In the genomic region with DNA sequence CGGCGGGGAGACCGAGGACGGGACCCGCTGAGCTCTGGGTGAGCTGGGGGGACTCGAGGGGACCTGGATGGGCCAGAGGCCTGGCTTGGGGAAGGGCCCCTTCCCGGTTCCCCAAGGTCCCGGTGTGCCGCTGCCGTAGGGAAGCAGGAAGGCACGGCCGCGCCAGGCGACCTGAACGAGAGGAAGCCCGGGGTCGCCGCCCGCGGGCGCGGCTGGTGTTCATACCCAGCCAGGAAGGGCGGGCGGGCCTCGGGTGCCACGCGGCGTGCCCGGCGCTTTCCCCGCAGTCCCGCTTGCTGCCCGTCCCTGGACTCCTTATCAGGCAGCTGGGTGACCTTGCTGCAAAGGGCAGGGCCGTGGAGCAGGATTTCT, we compare ENCODE assay signal across 8 cellular contexts. TPM values are rescaled to one million over a fixed set of nuclear protein-coding genes. Genes with fewer than 3 reads are reported as not detected.
DNase-seq lines count a peak whose midpoint lies in the region; ATAC-seq and TF ChIP-seq lines count a peak whose summit lies in the region.

No MANE protein-coding gene starts in this region.

- H3K27me3 ChIP-seq in HUES6 (ENCODE audit: control insufficient read depth, insufficient read depth, low read length) (peaks cover 7% of the 10 kb centered on the region; the same call in 1 of the 2 replicates), ascending aorta (no peaks in the 10 kb centered on the region), right lobe of liver (no peaks in the 10 kb centered on the region), thyroid gland (no peaks in the 10 kb centered on the region)

- no peaks in the 10 kb centered on the region for H3K36me3 ChIP-seq in HUES6 (ENCODE audit: control insufficient read depth, insufficient read depth, low read length)
- no peaks in the 10 kb centered on the region for H3K36me3 ChIP-seq in ascending aorta
- H3K36me3 ChIP-seq in right lobe of liver, result no peaks in the 10 kb centered on the region
- no peaks in the 10 kb centered on the region for H3K36me3 ChIP-seq in thyroid gland

- TF ChIP-seq POLR2A in right lobe of liver (IDR thresholded peaks at IDR 0.05) (no peak), thyroid gland (IDR thresholded peaks at IDR 0.05) (no peak)

- no peak for TF ChIP-seq CTCF in GM12865 (IDR thresholded peaks at IDR 0.05; ENCODE audit: insufficient read depth, low read depth, low read length, missing control alignments)
- TF ChIP-seq CTCF in ascending aorta (IDR thresholded peaks at IDR 0.05), result no peak
- no peak for TF ChIP-seq CTCF in right lobe of liver (IDR thresholded peaks at IDR 0.05)
- no peak for TF ChIP-seq CTCF in thyroid gland (IDR thresholded peaks at IDR 0.05)

- DNase-seq in GM12865 (ENCODE audit: low read depth) (no peak), ascending aorta (ENCODE audit: low spot score in 2 of 2) (no peak), right lobe of liver (peak in 2 of 3 donors; percentile 42 to 66), thyroid gland (peak; percentile 20 to 29), NCI-H82 treated with DMSO at 0.1 percent for 48 hours (lab: John Stamatoyannopoulos, UW; ENCODE audit: unreplicated experiment) (no peak), epidermal melanocyte (ENCODE audit: insufficient read length, low spot score) (no peak)

- H3K9ac ChIP-seq in HUES6 (ENCODE audit: low read length), result peak overlapping the region; percentile 33

- intact Hi-C loops in ascending aorta (cut with DNase I) (loop anchor here (2.0 kb wide), 1 partner anchor 74 kb away; the partner anchor contains the start of gene ZNF746), right lobe of liver (cut with DNase I) (loop anchor here in 1 of 2 donors (10.0 kb wide), 1 partner anchor 118 kb away; no protein-coding TSS in a partner anchor), thyroid gland (cut with DNase I) (no loop called here)

- 6% methylated on average over 20 of the region's 34 CpGs for WGBS in right lobe of liver (ENCODE audit: insufficient coverage, low coverage, low lambda C conversion rate, missing lambda C conversion rate)
- 0 to 15% methylated on average over 1 to 15 of the region's 34 CpGs for WGBS in thyroid gland, 2 donors

- H3K4me3 ChIP-seq in GM12865 (ENCODE audit: low read depth, low read length) (peak overlapping the region; percentile 55), HUES6 (ENCODE audit: low read depth, low read length) (peak overlapping the region; percentile 58), ascending aorta (peak overlapping the region; percentile 50 to 64), right lobe of liver (peak overlapping the region; percentile 40 to 64 (median 55)), thyroid gland (replicated peaks in 1 of 3) (peak overlapping the region in 2 of 3 donors; percentile 11 to 21)

- peak; percentile 35 to 50 (median 44) for ATAC-seq in right lobe of liver
- ATAC-seq in HG03439 (IDR thresholded peaks at IDR 0.05; ENCODE audit: unreplicated experiment), result no peak

- H3K9me3 ChIP-seq in HUES6 (ENCODE audit: control insufficient read depth, insufficient read depth, low read depth, low read length) (no peaks in the 10 kb centered on the region), ascending aorta (no peaks in the 10 kb centered on the region), right lobe of liver (no peaks in the 10 kb centered on the region), thyroid gland (no peaks in the 10 kb centered on the region)

- H3K4me1 ChIP-seq in HUES6 (ENCODE audit: control insufficient read depth, insufficient read depth, low read length), result peaks cover 3% of the 10 kb centered on the region; the same call in 1 of the 2 replicates
- peaks cover 0 to 3% of the 10 kb centered on the region in 2 donors for H3K4me1 ChIP-seq in ascending aorta
- peaks cover 0 to 6% (median 0%) of the 10 kb centered on the region in 4 donors for H3K4me1 ChIP-seq in right lobe of liver
- H3K4me1 ChIP-seq in thyroid gland, result peaks cover 9 to 11% of the 10 kb centered on the region in 2 donors

- H3K27ac ChIP-seq in HUES6 (ENCODE audit: low read depth, low read length), result no peak overlapping the region
- no peak overlapping the region for H3K27ac ChIP-seq in ascending aorta
- peak overlapping the region in 1 of 3 donors; percentile 26 for H3K27ac ChIP-seq in right lobe of liver
- H3K27ac ChIP-seq in thyroid gland, result peak overlapping the region in 2 of 3 donors; percentile 1 to 22

RNA-seq across cellular contexts. Expression of gene ZNF777, which starts 38.0 kb away (rescaled TPM):
- total RNA-seq in ascending aorta (13.4 TPM), right lobe of liver (1 to 10 TPM; 5.3 to 7.0 (median 5.4) TPM), thyroid gland (10 to 100 TPM in 3 of 4 donors, 1 to 10 TPM in 1; 9.0 to 14.9 (median 12.1) TPM)

Comparison
In these comparisons a context has a peak if more than half of its experiments do, and no peak if none do; other contexts are left out.
1. DNase-seq: peak in right lobe of liver (2 of 3) and thyroid gland (2 of 2); none in GM12865 (single experiment), ascending aorta (0 of 2), NCI-H82 treated with DMSO at 0.1 percent for 48 hours (single experiment) and epidermal melanocyte (single experiment).
2. H3K27ac ChIP-seq: peak in thyroid gland (2 of 3); none in HUES6 (single experiment) and ascending aorta (0 of 2).
3. Peak in every context shown above with its lines, with median percentiles within 50 percentile points of each other: H3K4me3 ChIP-seq.